8 cellular contexts compared by ENCODE assay signal in genomic region chr17:49788443-49789277, GRCh38. TPM values are rescaled to one million over a fixed set of nuclear protein-coding genes. Genes with fewer than 3 reads are reported as not detected.
DNase-seq lines count a peak whose midpoint lies in the region; ATAC-seq and TF ChIP-seq lines count a peak whose summit lies in the region.

KAT7 (plus strand) TSS chr17:49788681; CDS start chr17:49788835, 154 bp downstream.

- peak within 1 kb of the TSS; percentile 97 for H3K27ac ChIP-seq in BLaER1
- H3K27ac ChIP-seq in coronary artery = peak within 1 kb of the TSS; percentile 99 to 100
- peak within 1 kb of the TSS; percentile 98 for H3K27ac ChIP-seq in layer of hippocampus (ENCODE audit: low read depth, low read length)

- H4K20me1 ChIP-seq in BLaER1 = peaks cover 46% of the 10 kb centered on the region

- ATAC-seq in GM19328 (IDR thresholded peaks at IDR 0.05; ENCODE audit: unreplicated experiment) = peak; percentile 84
- ATAC-seq in HG03520 (IDR thresholded peaks at IDR 0.05; ENCODE audit: unreplicated experiment) = peak; percentile 86

- no peaks in the 10 kb centered on the region for H3K27me3 Mint-ChIP-seq in activated CD4-positive, alpha-beta T cell treated with anti-CD3 and anti-CD28 coated beads, Interleukin-2, amount 10 ng/mL, durations not matched to agents 7 days and 5 days

- TF ChIP-seq CTCF in coronary artery (IDR thresholded peaks at IDR 0.05) = no peak

- peak within 1 kb of the TSS; percentile 97 for H3K9ac ChIP-seq in BLaER1

- H3K4me1 Mint-ChIP-seq in activated CD4-positive, alpha-beta T cell treated with anti-CD3 and anti-CD28 coated beads, Interleukin-2, amount 10 ng/mL, durations not matched to agents 7 days and 5 days = peaks cover 50% of the 10 kb centered on the region

- POLR2A ChIA-PET in activated CD4-positive, alpha-beta T cell treated with anti-CD3 and anti-CD28 coated beads, Interleukin-2, amount 10 ng/mL, durations not matched to agents 7 days and 5 days (lab: Charles Lee) = interaction anchor here (0.6 to 1.2 kb wide), 5 partner anchors 10 to 91 kb away, joined by 3 to 4 read pairs (median 4); partner anchors contain the start of gene FAM117A

- H3K27ac Mint-ChIP-seq in activated CD4-positive, alpha-beta T cell treated with anti-CD3 and anti-CD28 coated beads, Interleukin-2, amount 10 ng/mL, durations not matched to agents 7 days and 5 days = peak within 1 kb of the TSS; percentile 98

- no peaks in the 10 kb centered on the region for H3K9me3 Mint-ChIP-seq in activated CD4-positive, alpha-beta T cell treated with anti-CD3 and anti-CD28 coated beads, Interleukin-2, amount 10 ng/mL, durations not matched to agents 7 days and 5 days

- peak within 1 kb of the TSS; percentile 93 for H3K4me2 ChIP-seq in BLaER1

- peaks cover 41% of the 10 kb centered on the region for H3K36me3 ChIP-seq in BLaER1

- no peaks in the 10 kb centered on the region for H3K9me3 ChIP-seq in BLaER1

- peak within 1 kb of the TSS; percentile 86 for H3K4me3 Mint-ChIP-seq in activated CD4-positive, alpha-beta T cell treated with anti-CD3 and anti-CD28 coated beads, Interleukin-2, amount 10 ng/mL, durations not matched to agents 7 days and 5 days

- peaks cover 53% of the 10 kb centered on the region for H3K4me1 ChIP-seq in BLaER1

- CTCF ChIA-PET in activated CD4-positive, alpha-beta T cell treated with anti-CD3 and anti-CD28 coated beads, Interleukin-2, amount 10 ng/mL, durations not matched to agents 7 days and 5 days (lab: Charles Lee) = interaction anchor here (0.9 to 1.6 kb wide), 7 partner anchors 11 to 219 kb away, joined by 3 to 4 read pairs (median 3); partner anchors contain the start of gene SLC35B1

- H3K4me3 ChIP-seq in BLaER1 (peak within 1 kb of the TSS; percentile 88), coronary artery (peak within 1 kb of the TSS; percentile 100)

- H3K36me3 Mint-ChIP-seq in activated CD4-positive, alpha-beta T cell treated with anti-CD3 and anti-CD28 coated beads, Interleukin-2, amount 10 ng/mL, durations not matched to agents 7 days and 5 days (ENCODE audit: low read depth) = peaks cover 36% of the 10 kb centered on the region

- DNase-seq in NCI-H69 (lab: John Stamatoyannopoulos, UW) (peak; percentile 100), coronary artery (ENCODE audit: low spot score) (peak; percentile 99)
- peak; percentile 99 for DNase-seq in activated CD4-positive, alpha-beta T cell treated with anti-CD3 and anti-CD28 coated beads, Interleukin-2, amount 10 ng/mL, durations not matched to agents 7 days and 5 days
- DNase-seq in stimulated activated CD4-positive, alpha-beta T cell treated with anti-CD3 and anti-CD28 coated beads, Interleukin-1b, Interleukin-23, amount 100 ng/mL, for 4 hours (ENCODE audit: low read depth in 2 of 2) = peak; percentile 95 to 97

- no peaks in the 10 kb centered on the region for H3K27me3 ChIP-seq in BLaER1
- no peaks in the 10 kb centered on the region for H3K27me3 ChIP-seq in layer of hippocampus (ENCODE audit: control insufficient read depth, insufficient read depth, low read length)

RNA-seq across cellular contexts. Expression of gene KAT7, which starts in this region (rescaled TPM):
- 10 to 100 TPM; 78.5 to 82.4 TPM for total RNA-seq in activated CD4-positive, alpha-beta T cell treated with anti-CD3 and anti-CD28 coated beads, Interleukin-2, amount 10 ng/mL, durations not matched to agents 7 days and 5 days

Comparison
In these comparisons a context has a peak if more than half of its experiments do, and no peak if none do; other contexts are left out.
1. Peak in every context shown above with its lines: DNase-seq, ATAC-seq, H3K4me3 ChIP-seq and H3K27ac ChIP-seq.